1 cellular context compared by ENCODE assay signal in genomic region chr16:30377050-30377811, GRCh38.
TF ChIP-seq lines count a peak whose summit lies in the region.

No MANE protein-coding gene starts in this region.

TF ChIP-seq in GM12878, 131 proteins besides CTCF, POLR2A, EP300 and RAD21 (continues in another document):
- TF ChIP-seq BCLAF1 (IDR thresholded peaks at IDR 0.05) (no peak), HDGF (IDR thresholded peaks at IDR 0.05) (0 out of 2 replicates have a peak, but pooled peaks have one; percentile 49), EGR1 (IDR thresholded peaks at IDR 0.05; ENCODE audit: borderline replicate concordance in 1 of 2, low read depth in 2 of 2, low read length in 2 of 2) (peak in 1 of 2 experiments; percentile 93; a peak in 2 of 3 replicates), ZBTB40 (IDR thresholded peaks at IDR 0.05; ENCODE audit: borderline replicate concordance) (no peak), IKZF2 (IDR thresholded peaks at IDR 0.05) (peak in 1 of 2 experiments; percentile 19; a peak in 1 of 4 replicates), PAX5 (IDR thresholded peaks at IDR 0.05; ENCODE audit: borderline replicate concordance, low read depth, low read length) (peak; percentile 72), PKNOX1 (IDR thresholded peaks at IDR 0.05) (no peak), ATF2 (IDR thresholded peaks at IDR 0.05; ENCODE audit: low read length) (no peak), SP1 (IDR thresholded peaks at IDR 0.05; ENCODE audit: low read depth, low read length) (no peak), MTA3 (IDR thresholded peaks at IDR 0.05; ENCODE audit: borderline replicate concordance, low read length) (peak; percentile 46; the same call in 1 of the 2 replicates), MAX (IDR thresholded peaks at IDR 0.05; ENCODE audit: low read depth, low read length) (no peak), RCOR1 (conservative IDR thresholded peaks at IDR 0.05; ENCODE audit: low read depth, low read length) (no peak), ATF7 (IDR thresholded peaks at IDR 0.05; ENCODE audit: low read depth) (no peak), ZNF687 (IDR thresholded peaks at IDR 0.05) (no peak), TAF1 (IDR thresholded peaks at IDR 0.05; ENCODE audit: borderline replicate concordance, low read depth, low read length) (no peak), CBX3 (IDR thresholded peaks at IDR 0.05; ENCODE audit: borderline replicate concordance, low read depth) (no peak), IKZF1 (conservative IDR thresholded peaks at IDR 0.05) (peak; percentile 30; the same call in 1 of the 2 replicates), USF1 (IDR thresholded peaks at IDR 0.05; ENCODE audit: borderline replicate concordance, extremely low read length, insufficient read depth, low read depth, low read length) (no peak), KDM1A (IDR thresholded peaks at IDR 0.05; ENCODE audit: borderline replicate concordance) (no peak), REST (IDR thresholded peaks at IDR 0.05; ENCODE audit: low read depth, low read length) (no peak), MLLT1 (IDR thresholded peaks at IDR 0.05) (peak; percentile 88), MXI1 (IDR thresholded peaks at IDR 0.05; ENCODE audit: low read depth, low read length) (no peak), CBX5 (IDR thresholded peaks at IDR 0.05; ENCODE audit: low read depth) (no peak), CEBPB (IDR thresholded peaks at IDR 0.05; ENCODE audit: borderline replicate concordance in 1 of 2, low read depth in 2 of 2, low read length in 2 of 2) (no peak), POU2F2 (IDR thresholded peaks at IDR 0.05; ENCODE audit: borderline replicate concordance, low read depth, low read length) (0 out of 3 replicates have a peak, but pooled peaks have one; percentile 12), ZBTB33 (IDR thresholded peaks at IDR 0.05) (no peak)
